In genomic region chr14:94048676-94049624, GRCh38 we compare ENCODE assay signal across 19 cellular contexts. TPM values are rescaled to one million over a fixed set of nuclear protein-coding genes. Genes with fewer than 3 reads are reported as not detected.
DNase-seq lines count a peak whose midpoint lies in the region; ATAC-seq, FAIRE-seq and TF ChIP-seq lines count a peak whose summit lies in the region.
"Had no signal": no experiment of that assay in that cellular context is flagged by ENCODE, and none has a peak within 500 bp of the region (broad histone marks: within the 10 kb centered on the region; RNA-seq: fewer than 3 reads in every experiment).

No MANE protein-coding gene starts in this region.

- no peak for TF ChIP-seq RAD21 in K562 (CRISPR knock-in tag; conservative IDR thresholded peaks at IDR 0.05 in 1 of 2, IDR thresholded peaks at IDR 0.05 in 1 of 2)

- no peaks in the 10 kb centered on the region for H3K9me3 Mint-ChIP-seq in activated T-cell treated with anti-CD3 and anti-CD28 coated beads, Interleukin-2, amount 50 U/mL, for 24 hours
- H3K9me3 Mint-ChIP-seq in activated T-cell treated with anti-CD3 and anti-CD28 coated beads, Interleukin-2, amount 50 U/mL, for 4 hours = no peaks in the 10 kb centered on the region
- H3K9me3 Mint-ChIP-seq: neural crest cell had no signal

- H3K4me3 ChIP-seq in K562 = no peak overlapping the region
- H3K4me3 ChIP-seq in retinal pigment epithelial cell (ENCODE audit: low read length) = no peak overlapping the region
- H3K4me3 ChIP-seq in smooth muscle cell = no peak overlapping the region
- H3K4me3 ChIP-seq: colonic mucosa, SJSA1, skin epidermis, upper lobe of right lung had no signal

- no peak overlapping the region for H3K9ac ChIP-seq in K562 (ENCODE audit: insufficient read depth in 1 of 2, low read depth in 2 of 2, low read length in 2 of 2)
- no peak overlapping the region for H3K9ac ChIP-seq in smooth muscle cell (ENCODE audit: low read depth)
- H3K9ac ChIP-seq: KMS-11 had no signal

- 87% methylated on average over 9 of the region's 10 CpGs for WGBS in K562 (ENCODE audit: insufficient coverage, low coverage, missing lambda C conversion rate)
- WGBS in smooth muscle cell (ENCODE audit: low lambda C conversion rate) = 90% methylated on average over 10 of the region's 10 CpGs

- no peak for TF ChIP-seq POLR2A in K562 (conservative IDR thresholded peaks at IDR 0.05)

- peak overlapping the region; percentile 69 for H3K27ac Mint-ChIP-seq in activated T-cell treated with anti-CD3 and anti-CD28 coated beads, Interleukin-2, amount 50 U/mL, for 24 hours

- TF ChIP-seq EP300 in K562 (IDR thresholded peaks at IDR 0.05; ENCODE audit: low read length) = no peak

- H3K4me3 Mint-ChIP-seq in activated T-cell treated with anti-CD3 and anti-CD28 coated beads, Interleukin-2, amount 50 U/mL, for 24 hours = no peak overlapping the region
- H3K4me3 Mint-ChIP-seq in activated T-cell treated with anti-CD3 and anti-CD28 coated beads, Interleukin-2, amount 50 U/mL, for 4 hours = no peak overlapping the region
- H3K4me3 Mint-ChIP-seq: neural crest cell had no signal

- no peaks in the 10 kb centered on the region for H3K27me3 Mint-ChIP-seq in activated T-cell treated with anti-CD3 and anti-CD28 coated beads, Interleukin-2, amount 50 U/mL, for 24 hours
- no peaks in the 10 kb centered on the region for H3K27me3 Mint-ChIP-seq in activated T-cell treated with anti-CD3 and anti-CD28 coated beads, Interleukin-2, amount 50 U/mL, for 4 hours (ENCODE audit: low read depth)

- H3K79me2 ChIP-seq in K562 (ENCODE audit: control insufficient read depth, insufficient read depth, low read length) (no peaks in the 10 kb centered on the region), smooth muscle cell (ENCODE audit: low read depth) (no peaks in the 10 kb centered on the region)

- POLR2A ChIA-PET in K562 (lab: Yijun Ruan, JAX) = interaction anchor here (1.2 kb wide), 1 partner anchor 7 kb away, joined by 3 read pairs; no protein-coding TSS in a partner anchor

- no peak for ATAC-seq in activated T-cell treated with anti-CD3 and anti-CD28 coated beads, Interleukin-2, amount 50 U/mL, for 4 hours
- ATAC-seq in K562 = no peak
- ATAC-seq: upper lobe of right lung had no signal

- TF ChIP-seq CTCF in K562 (IDR thresholded peaks at IDR 0.05 in 2 of 3, conservative IDR thresholded peaks at IDR 0.05 in 1 of 3; ENCODE audit: insufficient read depth in 2 of 3, low read depth in 1 of 3, low read length in 3 of 3) = no peak
- TF ChIP-seq CTCF in retinal pigment epithelial cell (conservative IDR thresholded peaks at IDR 0.05; ENCODE audit: low read depth, low read length) = no peak
- no peak for TF ChIP-seq CTCF in smooth muscle cell (IDR thresholded peaks at IDR 0.05; ENCODE audit: borderline replicate concordance, insufficient read depth, poor library complexity, severe bottlenecking)

- DNase-seq in activated T-cell treated with anti-CD3 and anti-CD28 coated beads, Interleukin-2, amount 50 U/mL, for 24 hours = no peak
- no peak for DNase-seq in activated T-cell treated with anti-CD3 and anti-CD28 coated beads, Interleukin-2, amount 50 U/mL, for 4 hours
- DNase-seq in NCI-H2081 treated with DMSO at 0.1 percent for 48 hours (lab: John Stamatoyannopoulos, UW) (peak; percentile 27), K562 (ENCODE audit: extremely low read depth in 1 of 4, low spot score in 3 of 4) (no peak), retinal pigment epithelial cell (ENCODE audit: low read depth) (peak; percentile 91), NCI-H187 treated with DMSO at 0.1 percent for 48 hours (lab: John Stamatoyannopoulos, UW) (no peak), urothelium cell line (ENCODE audit: low spot score) (no peak), smooth muscle cell (lab: John Stamatoyannopoulos, UW; ENCODE audit: unreplicated experiment) (no peak)
- DNase-seq: activated CD4-positive, alpha-beta T cell treated with anti-CD3 and anti-CD28 coated beads for 1 hour; activated naive CD4-positive, alpha-beta T cell treated with anti-CD3 and anti-CD28 coated beads, Interleukin-2, amount 50 U/mL, for 16 hours; colonic mucosa; kidney; NCI-H510A treated with DMSO at 0.1 percent for 48 hours; upper lobe of right lung had no signal

- intact Hi-C loops in K562 (cut with micrococcal nuclease) = no loop called here

- CTCF ChIA-PET in K562 (lab: Yijun Ruan, JAX; ENCODE audit: low intra/inter-chr PET ratio) = no interaction called here

- H3K36me3 Mint-ChIP-seq in activated T-cell treated with anti-CD3 and anti-CD28 coated beads, Interleukin-2, amount 50 U/mL, for 24 hours (ENCODE audit: low read depth) = peaks cover 95% of the 10 kb centered on the region
- peaks cover 49% of the 10 kb centered on the region for H3K36me3 Mint-ChIP-seq in activated T-cell treated with anti-CD3 and anti-CD28 coated beads, Interleukin-2, amount 50 U/mL, for 4 hours (ENCODE audit: insufficient read depth)

- H3K9me3 ChIP-seq in K562 (replicated peaks; ENCODE audit: control insufficient read depth, insufficient read depth, low read depth, low read length) = no peaks in the 10 kb centered on the region
- no peaks in the 10 kb centered on the region for H3K9me3 ChIP-seq in smooth muscle cell (replicated peaks; ENCODE audit: low read depth)
- H3K9me3 ChIP-seq: colonic mucosa, SJSA1, upper lobe of right lung had no signal

- H2AFZ ChIP-seq in K562 (ENCODE audit: low read depth, low read length) (no peak overlapping the region), smooth muscle cell (ENCODE audit: low read depth) (no peak overlapping the region)

- H3K9me1 ChIP-seq in K562 (ENCODE audit: control insufficient read depth, insufficient read depth, low read length) = no peaks in the 10 kb centered on the region

- peaks cover 13% of the 10 kb centered on the region for H3K4me1 Mint-ChIP-seq in activated T-cell treated with anti-CD3 and anti-CD28 coated beads, Interleukin-2, amount 50 U/mL, for 24 hours (ENCODE audit: low read depth)
- H3K4me1 Mint-ChIP-seq in activated T-cell treated with anti-CD3 and anti-CD28 coated beads, Interleukin-2, amount 50 U/mL, for 4 hours (ENCODE audit: low read depth) = no peaks in the 10 kb centered on the region
- H3K4me1 Mint-ChIP-seq: neural crest cell had no signal

- H3K36me3 ChIP-seq in K562 (ENCODE audit: control insufficient read depth, insufficient read depth, low read length) (peaks cover 80% of the 10 kb centered on the region), smooth muscle cell (ENCODE audit: low read depth) (peaks cover 8% of the 10 kb centered on the region)

- H4K20me1 ChIP-seq in K562 (replicated peaks; ENCODE audit: control insufficient read depth, insufficient read depth, low read length) (no peaks in the 10 kb centered on the region), smooth muscle cell (ENCODE audit: low read depth) (no peaks in the 10 kb centered on the region)

- BruUV-seq in K562 (replicated peaks; lab: Mats Ljungman, UMichigan) = no TSS peak

- no peaks in the 10 kb centered on the region; a peak in 1 of 5 replicates for H3K4me1 ChIP-seq in K562 (replicated peaks in 1 of 2; ENCODE audit: control insufficient read depth in 2 of 2, insufficient read depth in 2 of 2, low read length in 2 of 2)
- no peaks in the 10 kb centered on the region for H3K4me1 ChIP-seq in smooth muscle cell (ENCODE audit: low read depth)
- H3K4me1 ChIP-seq: colonic mucosa, SJSA1, upper lobe of right lung had no signal

- H3K27me3 ChIP-seq in K562 (ENCODE audit: control insufficient read depth in 2 of 2, insufficient read depth in 2 of 2, low read length in 2 of 2) (no peaks in the 10 kb centered on the region), smooth muscle cell (ENCODE audit: low read depth) (no peaks in the 10 kb centered on the region)
- H3K27me3 ChIP-seq: colonic mucosa, SJSA1, upper lobe of right lung had no signal

- H3F3A ChIP-seq in smooth muscle cell (ENCODE audit: low read depth) = no peaks in the 10 kb centered on the region

- H3K27ac ChIP-seq in K562 (ENCODE audit: extremely low read depth, low read depth, low read length) = no peak overlapping the region
- no peak overlapping the region for H3K27ac ChIP-seq in smooth muscle cell (ENCODE audit: low read depth)
- H3K27ac ChIP-seq: colonic mucosa, KMS-11, SJSA1, skin epidermis, upper lobe of right lung had no signal

- no peak for FAIRE-seq in K562 (lab: Jason Lieb, UNC)
- no peak for FAIRE-seq in urothelium cell line (lab: Jason Lieb, UNC)
- FAIRE-seq: kidney had no signal

- in situ Hi-C loops in K562 (cut with MboI) = no loop called here

- H3K4me2 ChIP-seq in K562 (ENCODE audit: insufficient read depth, low read length) = no peak overlapping the region
- H3K4me2 ChIP-seq in smooth muscle cell = no peak overlapping the region
- H3K4me2 ChIP-seq: KMS-11 had no signal

RNA-seq across cellular contexts. Expression of gene OTUB2, which starts 22.8 kb away (rescaled TPM):
- under 1 TPM; 0.50 to 0.54 (median 0.53) TPM for total RNA-seq in activated T-cell treated with anti-CD3 and anti-CD28 coated beads, Interleukin-2, amount 50 U/mL, for 4 hours
- total RNA-seq in K562 (2011; cell fraction: chromatin; rRNA removed; ENCODE audit: low replicate concordance) = 0.12 and 0.72 TPM in 2 replicates
- 0.26 and 1.0 TPM in 2 replicates for total RNA-seq in K562 (2011; cell fraction: nucleolus; rRNA removed)
- total RNA-seq in K562 (2011; cell fraction: nucleoplasm; rRNA removed) = 0.22 and 0.38 TPM in 2 replicates
- 0.23 and 0.24 TPM in 2 replicates for total RNA-seq in K562 (2014; rRNA removed)
- 0.07 and 0.35 TPM in 2 replicates for total RNA-seq in K562 (2014; rRNA removed; fragmentation: Illumina TruSeq; extraction: Trizol)
- 0.11 and 0.15 TPM in 2 replicates for total RNA-seq in K562 (2015; rRNA removed; fragmentation: Illumina TruSeq; extraction: Trizol)
- 0.31 and 0.34 TPM in 2 replicates for total RNA-seq in K562 (2021)
- 0.11 and 0.20 TPM in 2 replicates for polyA plus RNA-seq in K562 (2011; rRNA removed)
- polyA plus RNA-seq in K562 (2011; cell fraction: cytosol; rRNA removed) = 0.09 and 0.12 TPM in 2 replicates
- polyA plus RNA-seq in K562 (2011; cell fraction: nucleus; rRNA removed) = 0.18 and 0.33 TPM in 2 replicates
- 0.21 and 0.28 TPM in 2 replicates for polyA plus RNA-seq in K562 (2012)
- polyA plus RNA-seq in K562 (2014; fragmentation: Illumina TruSeq; extraction: Trizol) = 0.15 and 0.21 TPM in 2 replicates
- polyA plus RNA-seq in K562 (2014; fragmentation: Nextera tagmentation; extraction: Ambion mirVana) = under 1 TPM; 0.01 to 0.08 TPM
- 0.08 and 0.26 TPM in 2 replicates for polyA plus RNA-seq in K562 (2014; rRNA removed)
- 0.18 and 0.46 TPM in 2 replicates for polyA minus RNA-seq in K562 (2011; rRNA and poly(A)+ RNA removed)
- 0.67 TPM in 1 of 2 replicates, not detected in the other for polyA minus RNA-seq in K562 (2011; cell fraction: cytosol; rRNA and poly(A)+ RNA removed)
- 0.22 and 0.40 TPM in 2 replicates for polyA minus RNA-seq in K562 (2011; cell fraction: nucleus; rRNA and poly(A)+ RNA removed)
- total RNA-seq in smooth muscle cell = 2.4 and 5.1 TPM in 2 replicates
- polyA plus RNA-seq in smooth muscle cell = 1.7 and 4.0 TPM in 2 replicates

RNA-seq across cellular contexts. Expression of gene DDX24, which starts 32.1 kb away (rescaled TPM):
- 100 to 1,000 TPM; 287 to 321 (median 319) TPM for total RNA-seq in activated T-cell treated with anti-CD3 and anti-CD28 coated beads, Interleukin-2, amount 50 U/mL, for 4 hours
- 39.3 and 70.0 TPM in 2 replicates for total RNA-seq in K562 (2011; cell fraction: chromatin; rRNA removed; ENCODE audit: low replicate concordance)
- 36.2 TPM in 2 replicates for total RNA-seq in K562 (2011; cell fraction: nucleolus; rRNA removed)
- total RNA-seq in K562 (2011; cell fraction: nucleoplasm; rRNA removed) = 33.4 and 34.7 TPM in 2 replicates
- 98.3 and 104 TPM in 2 replicates for total RNA-seq in K562 (2014; rRNA removed)
- total RNA-seq in K562 (2014; rRNA removed; fragmentation: Illumina TruSeq; extraction: Trizol) = 129 and 139 TPM in 2 replicates
- total RNA-seq in K562 (2015; rRNA removed; fragmentation: Illumina TruSeq; extraction: Trizol) = 122 and 125 TPM in 2 replicates
- total RNA-seq in K562 (2021) = 118 and 127 TPM in 2 replicates
- polyA plus RNA-seq in K562 (2011; rRNA removed) = 95.7 and 98.6 TPM in 2 replicates
- polyA plus RNA-seq in K562 (2011; cell fraction: cytosol; rRNA removed) = 61.5 and 65.0 TPM in 2 replicates
- 76.7 and 77.4 TPM in 2 replicates for polyA plus RNA-seq in K562 (2011; cell fraction: nucleus; rRNA removed)
- polyA plus RNA-seq in K562 (2012) = 67.1 and 89.1 TPM in 2 replicates
- 139 and 175 TPM in 2 replicates for polyA plus RNA-seq in K562 (2014; fragmentation: Illumina TruSeq; extraction: Trizol)
- 100 to 1,000 TPM in 1 of 2 experiments, 10 to 100 TPM in 1; 95.1 to 136 TPM for polyA plus RNA-seq in K562 (2014; fragmentation: Nextera tagmentation; extraction: Ambion mirVana)
- 67.4 and 82.4 TPM in 2 replicates for polyA plus RNA-seq in K562 (2014; rRNA removed)
- 102 and 114 TPM in 2 replicates for polyA minus RNA-seq in K562 (2011; rRNA and poly(A)+ RNA removed)
- polyA minus RNA-seq in K562 (2011; cell fraction: cytosol; rRNA and poly(A)+ RNA removed) = 32.5 and 54.1 TPM in 2 replicates
- polyA minus RNA-seq in K562 (2011; cell fraction: nucleus; rRNA and poly(A)+ RNA removed) = 28.8 and 48.1 TPM in 2 replicates
- total RNA-seq in smooth muscle cell = 117 and 151 TPM in 2 replicates
- 118 and 127 TPM in 2 replicates for polyA plus RNA-seq in smooth muscle cell

RNA-seq across cellular contexts. Expression of gene IFI27L1, which starts 32.2 kb away (rescaled TPM):
- 1 to 10 TPM; 8.9 to 9.5 (median 9.0) TPM for total RNA-seq in activated T-cell treated with anti-CD3 and anti-CD28 coated beads, Interleukin-2, amount 50 U/mL, for 4 hours
- 24.1 and 32.5 TPM in 2 replicates for total RNA-seq in K562 (2011; cell fraction: chromatin; rRNA removed; ENCODE audit: low replicate concordance)
- 33.0 and 35.5 TPM in 2 replicates for total RNA-seq in K562 (2011; cell fraction: nucleolus; rRNA removed)
- total RNA-seq in K562 (2011; cell fraction: nucleoplasm; rRNA removed) = 30.1 and 34.7 TPM in 2 replicates
- total RNA-seq in K562 (2014; rRNA removed) (20.3 and 24.6 TPM in 2 replicates), K562 (2014; rRNA removed; fragmentation: Illumina TruSeq; extraction: Trizol) (13.8 and 19.7 TPM in 2 replicates), K562 (2015; rRNA removed; fragmentation: Illumina TruSeq; extraction: Trizol) (17.6 and 17.8 TPM in 2 replicates), K562 (2021) (20.2 and 23.8 TPM in 2 replicates), smooth muscle cell (2.9 and 14.7 TPM in 2 replicates)
- polyA plus RNA-seq in K562 (2011; rRNA removed) (28.0 and 31.9 TPM in 2 replicates), K562 (2014; fragmentation: Illumina TruSeq; extraction: Trizol) (14.5 and 19.3 TPM in 2 replicates), K562 (2014; fragmentation: Nextera tagmentation; extraction: Ambion mirVana) (10 to 100 TPM; 22.8 to 28.0 TPM), K562 (2014; rRNA removed) (25.0 and 25.6 TPM in 2 replicates), smooth muscle cell (38.0 and 38.2 TPM in 2 replicates)
- polyA plus RNA-seq in K562 (2011; cell fraction: cytosol; rRNA removed) = 35.9 TPM in 2 replicates
- 50.2 and 57.1 TPM in 2 replicates for polyA plus RNA-seq in K562 (2011; cell fraction: nucleus; rRNA removed)
- 23.6 and 32.5 TPM in 2 replicates for polyA plus RNA-seq in K562 (2012)
- 4.8 and 7.3 TPM in 2 replicates for polyA minus RNA-seq in K562 (2011; rRNA and poly(A)+ RNA removed)
- polyA minus RNA-seq in K562 (2011; cell fraction: cytosol; rRNA and poly(A)+ RNA removed) = 3.3 and 5.8 TPM in 2 replicates
- polyA minus RNA-seq in K562 (2011; cell fraction: nucleus; rRNA and poly(A)+ RNA removed) = 6.5 and 11.7 TPM in 2 replicates

RNA-seq across cellular contexts. Expression of gene CCDC197, which starts 51.8 kb away (rescaled TPM):
- total RNA-seq in activated T-cell treated with anti-CD3 and anti-CD28 coated beads, Interleukin-2, amount 50 U/mL, for 4 hours = under 1 TPM in 1 of 3 donors, not detected in 2; 0.35 TPM
- not detected in 2 replicates for total RNA-seq in K562 (2011; cell fraction: chromatin; rRNA removed; ENCODE audit: low replicate concordance)
- not detected in 2 replicates for total RNA-seq in K562 (2011; cell fraction: nucleolus; rRNA removed)
- total RNA-seq in K562 (2011; cell fraction: nucleoplasm; rRNA removed) = not detected in 2 replicates
- not detected in 2 replicates for total RNA-seq in K562 (2014; rRNA removed)
- total RNA-seq in K562 (2014; rRNA removed; fragmentation: Illumina TruSeq; extraction: Trizol) = not detected in 2 replicates
- not detected in 2 replicates for total RNA-seq in K562 (2015; rRNA removed; fragmentation: Illumina TruSeq; extraction: Trizol)
- total RNA-seq in K562 (2021) = not detected in 2 replicates
- not detected in 2 replicates for polyA plus RNA-seq in K562 (2011; rRNA removed)
- not detected in 2 replicates for polyA plus RNA-seq in K562 (2011; cell fraction: cytosol; rRNA removed)
- polyA plus RNA-seq in K562 (2011; cell fraction: nucleus; rRNA removed) = not detected in 2 replicates
- not detected in 2 replicates for polyA plus RNA-seq in K562 (2012)
- polyA plus RNA-seq in K562 (2014; fragmentation: Illumina TruSeq; extraction: Trizol) = not detected in 2 replicates
- polyA plus RNA-seq in K562 (2014; fragmentation: Nextera tagmentation; extraction: Ambion mirVana) = not detected
- polyA plus RNA-seq in K562 (2014; rRNA removed) = not detected in 2 replicates
- not detected in 2 replicates for polyA minus RNA-seq in K562 (2011; rRNA and poly(A)+ RNA removed)
- not detected in 2 replicates for polyA minus RNA-seq in K562 (2011; cell fraction: cytosol; rRNA and poly(A)+ RNA removed)
- not detected in 2 replicates for polyA minus RNA-seq in K562 (2011; cell fraction: nucleus; rRNA and poly(A)+ RNA removed)
- total RNA-seq in smooth muscle cell = not detected in 2 replicates
- not detected in 2 replicates for polyA plus RNA-seq in smooth muscle cell
- total RNA-seq: colonic mucosa, fibroblast of villous mesenchyme, kidney, neural crest cell, SJSA1, upper lobe of right lung had no signal

Comparison
In these comparisons a context has a peak if more than half of its experiments do, and no peak if none do; other contexts are left out.
1. DNase-seq: peak in NCI-H2081 treated with DMSO at 0.1 percent for 48 hours (single experiment) and retinal pigment epithelial cell (single experiment); none in activated T-cell treated with anti-CD3 and anti-CD28 coated beads, Interleukin-2, amount 50 U/mL, for 24 hours (single experiment), activated T-cell treated with anti-CD3 and anti-CD28 coated beads, Interleukin-2, amount 50 U/mL, for 4 hours (single experiment), K562 (0 of 4), NCI-H187 treated with DMSO at 0.1 percent for 48 hours (single experiment), urothelium cell line (single experiment) and smooth muscle cell (single experiment).